Comparison of ENCODE assay signal across 8 cellular contexts in the genomic region with DNA sequence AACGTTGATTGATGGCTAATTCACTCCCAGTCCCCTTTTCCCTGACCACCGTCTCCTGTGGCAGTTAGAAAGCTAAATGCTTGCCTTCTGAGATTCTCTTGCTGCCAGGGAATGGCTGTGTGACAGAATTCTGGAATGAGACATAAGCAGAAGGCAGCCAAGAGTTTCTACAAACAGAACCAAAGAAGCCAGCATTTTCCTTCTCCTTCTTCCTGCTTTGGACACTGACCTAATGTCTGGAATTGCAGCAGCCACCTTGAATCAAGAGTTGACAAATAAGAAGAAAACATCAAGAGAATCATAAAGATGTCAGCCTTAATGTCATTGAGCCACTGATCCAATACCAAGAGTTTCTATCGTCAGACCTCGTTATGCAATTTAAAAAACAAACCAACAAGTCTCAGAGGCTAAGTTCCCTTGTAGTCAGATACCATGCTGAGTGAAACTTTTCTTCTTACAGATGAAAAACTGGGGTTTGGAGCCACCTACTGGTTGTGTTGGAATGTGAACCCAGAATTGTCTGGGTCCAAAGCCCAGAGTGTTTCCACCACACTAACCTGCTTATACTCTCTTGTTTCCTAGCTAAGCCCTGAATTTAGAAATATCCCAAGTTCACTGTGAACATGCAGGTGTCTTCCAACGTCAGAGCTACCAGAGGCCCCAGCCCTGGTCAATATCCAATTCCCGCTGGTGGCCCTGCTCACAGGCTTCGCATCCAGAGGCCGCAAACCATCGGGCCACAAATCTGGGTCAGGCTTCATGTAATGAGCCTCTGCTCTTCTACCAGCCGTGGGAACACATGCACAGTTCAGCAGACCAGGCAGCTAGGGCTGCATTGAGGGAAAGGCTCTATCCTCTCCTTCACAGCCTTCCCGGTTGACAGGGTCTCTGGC. TPM values are rescaled to one million over a fixed set of nuclear protein-coding genes. Genes with fewer than 3 reads are reported as not detected.
DNase-seq lines count a peak whose midpoint lies in the region; ATAC-seq and TF ChIP-seq lines count a peak whose summit lies in the region.

No MANE protein-coding gene starts in this region.

- H3K4me3 Mint-ChIP-seq in activated T-cell treated with anti-CD3 and anti-CD28 coated beads, Interleukin-2, amount 50 U/mL, for 4 hours: no peak overlapping the region
- no peak overlapping the region for H3K4me3 Mint-ChIP-seq in nephron progenitor cell

- intact Hi-C loops in PC-3 (cut with micrococcal nuclease) (loop anchor here (1.0 to 5.0 kb wide), 5 partner anchors 202 to 672 kb away; no protein-coding TSS in a partner anchor), tibial artery (cut with DNase I; ENCODE audit: low total_unique reads) (loop anchor here (5.0 kb wide), 2 partner anchors 204 to 264 kb away; no protein-coding TSS in a partner anchor)

- H3K27ac Mint-ChIP-seq in nephron progenitor cell: no peak overlapping the region

- no peaks in the 10 kb centered on the region for H4K20me1 ChIP-seq in PC-3 (ENCODE audit: low read length)

- CTCF ChIA-PET in PC-3 (lab: Charles Lee): interaction anchor here (0.6 to 2.8 kb wide), 4 partner anchors 201 to 459 kb away, joined by 3 to 27 read pairs (median 4); no protein-coding TSS in a partner anchor

- H3K36me3 ChIP-seq in HUES48 (ENCODE audit: control insufficient read depth, insufficient read depth, low read length) (0 out of 2 replicates have a peak, but pooled peaks cover 6% of the 10 kb centered on the region), PC-3 (ENCODE audit: low read depth, low read length) (no peaks in the 10 kb centered on the region), tibial artery (no peaks in the 10 kb centered on the region)

- peak; percentile 72 for TF ChIP-seq CTCF in AG09309 (IDR thresholded peaks at IDR 0.05; ENCODE audit: control insufficient read depth, insufficient read depth, low read depth, low read length, missing control alignments)
- peak; percentile 91 for TF ChIP-seq CTCF in PC-3 (conservative IDR thresholded peaks at IDR 0.05; ENCODE audit: low read depth, low read length)
- TF ChIP-seq CTCF in fibroblast of pulmonary artery (IDR thresholded peaks at IDR 0.05; ENCODE audit: low read length, missing control alignments): peak; percentile 74
- peak; percentile 72 for TF ChIP-seq CTCF in nephron progenitor cell (IDR thresholded peaks at IDR 0.05)
- TF ChIP-seq CTCF in tibial artery (IDR thresholded peaks at IDR 0.05): peak; percentile 72 to 74

- H3F3A ChIP-seq in PC-3 (ENCODE audit: low read length, unreplicated experiment): no peaks in the 10 kb centered on the region

- H3K9ac ChIP-seq in HUES48 (ENCODE audit: low read depth, low read length) (no peak overlapping the region), PC-3 (ENCODE audit: low read length) (no peak overlapping the region)

- peak overlapping the region; percentile 41 for H3K27ac ChIP-seq in HUES48 (ENCODE audit: low read depth, low read length)
- H3K27ac ChIP-seq in PC-3 (ENCODE audit: low read length): no peak overlapping the region
- H3K27ac ChIP-seq in tibial artery: no peak overlapping the region

- DNase-seq in AG09309 (ENCODE audit: low read depth) (peak; percentile 42), PC-3 (peak; percentile 86), fibroblast of pulmonary artery (ENCODE audit: low read depth) (peak; percentile 88), nephron progenitor cell (peak; percentile 54), tibial artery (peak in 1 of 2 donors; percentile 41)
- DNase-seq in activated T-cell treated with anti-CD3 and anti-CD28 coated beads, Interleukin-2, amount 50 U/mL, for 4 hours: peak; percentile 56

- no peaks in the 10 kb centered on the region for H3K27me3 Mint-ChIP-seq in activated T-cell treated with anti-CD3 and anti-CD28 coated beads, Interleukin-2, amount 50 U/mL, for 4 hours (ENCODE audit: low read depth)
- H3K27me3 Mint-ChIP-seq in nephron progenitor cell (ENCODE audit: low read depth, poor library complexity): peaks cover 4% of the 10 kb centered on the region

- H2AFZ ChIP-seq in PC-3 (ENCODE audit: low read length): 0 out of 2 replicates have a peak overlapping the region, but pooled peaks have one; percentile 27

- H3K36me3 Mint-ChIP-seq in activated T-cell treated with anti-CD3 and anti-CD28 coated beads, Interleukin-2, amount 50 U/mL, for 4 hours (ENCODE audit: insufficient read depth): no peaks in the 10 kb centered on the region
- no peaks in the 10 kb centered on the region for H3K36me3 Mint-ChIP-seq in nephron progenitor cell (ENCODE audit: low read depth)

- no peak overlapping the region for H3K4me3 ChIP-seq in AG09309 (ENCODE audit: control insufficient read depth, low read depth, low read length)
- no peak overlapping the region for H3K4me3 ChIP-seq in HUES48 (ENCODE audit: low read depth, low read length)
- no peak overlapping the region for H3K4me3 ChIP-seq in PC-3 (ENCODE audit: low read length)
- H3K4me3 ChIP-seq in fibroblast of pulmonary artery (replicated peaks; ENCODE audit: low read depth, low read length): no peak overlapping the region
- H3K4me3 ChIP-seq in tibial artery: no peak overlapping the region

- no peaks in the 10 kb centered on the region for H3K27me3 ChIP-seq in HUES48 (ENCODE audit: control insufficient read depth, insufficient read depth, low read length)
- H3K27me3 ChIP-seq in PC-3 (ENCODE audit: low read length): no peaks in the 10 kb centered on the region
- no peaks in the 10 kb centered on the region for H3K27me3 ChIP-seq in tibial artery

- H3K4me1 Mint-ChIP-seq in activated T-cell treated with anti-CD3 and anti-CD28 coated beads, Interleukin-2, amount 50 U/mL, for 4 hours (ENCODE audit: low read depth): peaks cover 5% of the 10 kb centered on the region
- peaks cover 13% of the 10 kb centered on the region for H3K4me1 Mint-ChIP-seq in nephron progenitor cell

- ATAC-seq in GM18907 (IDR thresholded peaks at IDR 0.05; ENCODE audit: unreplicated experiment): peak; percentile 70
- peak; percentile 73 for ATAC-seq in PC-3
- ATAC-seq in activated T-cell treated with anti-CD3 and anti-CD28 coated beads, Interleukin-2, amount 50 U/mL, for 4 hours: peak; percentile 71 to 84

- H3K9me2 ChIP-seq in PC-3 (replicated peaks; ENCODE audit: low read length): no peaks in the 10 kb centered on the region

- peak overlapping the region; percentile 20; the same call in 1 of the 2 replicates for H3K4me2 ChIP-seq in PC-3 (ENCODE audit: low read length)

- no peaks in the 10 kb centered on the region for H3K9me3 Mint-ChIP-seq in activated T-cell treated with anti-CD3 and anti-CD28 coated beads, Interleukin-2, amount 50 U/mL, for 4 hours
- no peaks in the 10 kb centered on the region for H3K9me3 Mint-ChIP-seq in nephron progenitor cell

- no peaks in the 10 kb centered on the region for H3K9me3 ChIP-seq in HUES48 (ENCODE audit: control insufficient read depth, insufficient read depth, low read length)
- no peaks in the 10 kb centered on the region for H3K9me3 ChIP-seq in PC-3 (ENCODE audit: low read length)
- H3K9me3 ChIP-seq in tibial artery: no peaks in the 10 kb centered on the region

- H3K79me2 ChIP-seq in PC-3 (ENCODE audit: low read length): no peaks in the 10 kb centered on the region

- no TSS peak for BruUV-seq in PC-3 (replicated peaks; lab: Mats Ljungman, UMichigan)

- H3K4me1 ChIP-seq in HUES48 (ENCODE audit: control insufficient read depth, insufficient read depth, low read length) (peaks cover 28% of the 10 kb centered on the region), PC-3 (ENCODE audit: insufficient read depth, low read length) (peaks cover 24% of the 10 kb centered on the region), tibial artery (no peaks in the 10 kb centered on the region)

- POLR2A ChIA-PET in PC-3 (lab: Charles Lee; ENCODE audit: unreplicated experiment): interaction anchor here (0.6 kb wide), 1 partner anchor 269 kb away, joined by 3 read pairs; no protein-coding TSS in a partner anchor

RNA-seq across cellular contexts. Expression of a gene that starts 42.5 kb away (rescaled TPM):
- total RNA-seq in PC-3 (2014; rRNA removed): 3.6 and 3.9 TPM in 2 replicates
- total RNA-seq in activated T-cell treated with anti-CD3 and anti-CD28 coated beads, Interleukin-2, amount 50 U/mL, for 4 hours: 1 to 10 TPM in 2 of 3 donors, under 1 TPM in 1; 0.58 to 1.4 (median 1.3) TPM
